In the genomic region with DNA sequence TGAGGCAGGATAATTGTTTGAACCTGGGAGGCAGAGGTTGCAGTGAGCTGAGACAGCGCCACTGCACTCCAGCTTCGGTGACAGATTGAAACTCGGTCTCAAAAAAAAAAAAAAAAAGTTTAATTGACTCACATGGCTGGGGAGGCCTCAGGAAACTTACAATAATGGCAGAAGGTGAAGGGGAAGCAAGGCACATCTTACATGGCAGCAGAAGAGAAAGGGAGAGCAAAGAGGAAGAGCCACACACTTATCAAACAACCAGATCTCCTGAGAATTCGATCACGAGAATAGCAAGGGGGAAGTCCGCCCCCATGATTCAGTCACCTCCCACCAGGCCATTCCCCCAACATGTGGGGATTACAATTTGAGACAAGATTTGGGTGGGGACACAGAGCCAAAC, we compare ENCODE assay signal across 1 cellular context.
TF ChIP-seq lines count a peak whose summit lies in the region.

No MANE protein-coding gene starts in this region.

TF ChIP-seq in HepG2, 621 proteins besides CTCF, POLR2A, EP300 and RAD21:
- peak; percentile 57; the same call in 1 of the 2 replicates for TF ChIP-seq ZNF431 (CRISPR knock-in tag; IDR thresholded peaks at IDR 0.05; ENCODE audit: borderline replicate concordance, low read depth)
TF ChIP-seq in HepG2: peak in this region for 1; not testable (repeated sequence) for 620.
